In the genomic region with DNA sequence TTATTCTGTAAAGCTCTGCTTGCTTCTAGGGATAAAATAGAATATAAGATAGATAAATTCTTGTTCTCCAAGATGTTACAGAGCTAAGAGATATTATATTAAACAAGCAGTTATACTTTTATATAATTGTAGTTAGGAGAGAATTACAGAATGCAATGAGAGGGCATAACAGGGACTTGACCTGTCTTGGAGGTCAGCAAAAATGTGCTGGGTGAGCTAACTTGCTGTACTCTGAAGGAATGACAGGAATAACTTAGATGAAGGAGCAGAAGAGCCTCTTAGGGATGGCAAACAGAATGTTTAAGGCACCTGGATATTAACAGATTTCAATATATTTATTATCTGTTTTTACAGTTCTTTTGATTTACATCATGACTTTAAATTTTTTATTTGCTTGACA, we compare ENCODE assay signal across 35 cellular contexts.
"Had no signal": no experiment of that assay in that cellular context is flagged by ENCODE, and none has a peak within 500 bp of the region (broad histone marks: within the 10 kb centered on the region; RNA-seq: fewer than 3 reads in every experiment).

No MANE protein-coding gene starts in this region.

- FAIRE-seq: astrocyte, bronchial epithelial cell had no signal

- H3K27me3 ChIP-seq: adrenal gland, ascending aorta, body of pancreas, brain microvascular endothelial cell, breast epithelium, cardiac muscle cell had no signal

- DNase-seq: activated effector memory CD4-positive, alpha-beta T cell treated with anti-CD3 and anti-CD28 coated beads, Interleukin-2, amount 50 U/mL, for 16 hours; activated effector memory CD4-positive, alpha-beta T cell treated with Interleukin-2 at 50 U/mL for 16 hours; activated gamma-delta T cell; activated gamma-delta T cell treated with Interleukin-2 at 50 U/mL for 16 hours; activated naive CD4-positive, alpha-beta T cell; activated naive CD4-positive, alpha-beta T cell treated with anti-CD3 and anti-CD28 coated beads for 36 hours; activated naive CD4-positive, alpha-beta T cell treated with anti-CD3 and anti-CD28 coated beads, Interleukin-2, amount 10 ng/mL, durations not matched to agents 7 days and 5 days; activated naive CD4-positive, alpha-beta T cell treated with anti-CD3 and anti-CD28 coated beads, Interleukin-2, amount 50 U/mL, for 16 hours; activated naive CD4-positive, alpha-beta T cell treated with Interleukin-2 at 50 U/mL for 16 hours; activated naive CD8-positive, alpha-beta T cell treated with anti-CD3 and anti-CD28 coated beads for 36 hours; activated naive CD8-positive, alpha-beta T cell treated with anti-CD3 and anti-CD28 coated beads, Interleukin-2, amount 10 ng/mL, durations not matched to agents 7 days and 5 days; activated naive CD8-positive, alpha-beta T cell treated with anti-CD3 and anti-CD28 coated beads, Interleukin-2, amount 50 U/mL, for 24 hours; activated T-cell treated with anti-CD3 and anti-CD28 coated beads for 4 hours; activated T-cell treated with anti-CD3 and anti-CD28 coated beads, Interleukin-2, amount 50 U/mL, for 1 hour; activated T-cell treated with anti-CD3 and anti-CD28 coated beads, Interleukin-2, amount 50 U/mL, for 24 hours; activated T-cell treated with anti-CD3 and anti-CD28 coated beads, Interleukin-2, amount 50 U/mL, for 4 hours; activated T-cell treated with anti-CD3 and anti-CD28 coated beads, Interleukin-2, amount 50 U/mL, for 48 hours; activated T-cell treated with anti-CD3 and anti-CD28 coated beads, Interleukin-2, amount 50 U/mL, for 72 hours; adrenal gland; amniotic stem cell; amygdala; anterior cingulate cortex; aorta; body of pancreas; brain microvascular endothelial cell; caudate nucleus; central memory CD4-positive, alpha-beta T cell; cerebellar nuclear complex had no signal

- H3K9me3 ChIP-seq: adrenal gland, ascending aorta, body of pancreas, breast epithelium had no signal

- H3K27ac ChIP-seq: adrenal gland, ascending aorta, body of pancreas, brain microvascular endothelial cell, breast epithelium, cardiac muscle cell had no signal

- ATAC-seq: activated naive CD4-positive, alpha-beta T cell treated with anti-CD3 and anti-CD28 coated beads, Interleukin-2, amount 50 U/mL, for 72 hours; activated naive CD8-positive, alpha-beta T cell treated with anti-CD3 and anti-CD28 coated beads, Interleukin-2, amount 50 U/mL, for 24 hours; activated T-cell treated with anti-CD3 and anti-CD28 coated beads, Interleukin-2, amount 50 U/mL, for 4 hours; activated T-cell treated with anti-CD3 and anti-CD28 coated beads, Interleukin-2, amount 50 U/mL, for 72 hours; activated T-helper 17 cell treated with anti-CD3 and anti-CD28 coated beads, Interleukin-2, amount 50 U/mL, for 72 hours; body of pancreas had no signal

- H3K4me1 ChIP-seq: adrenal gland, ascending aorta, body of pancreas, breast epithelium had no signal

- H3K36me3 ChIP-seq: brain microvascular endothelial cell had no signal

- H3K4me3 ChIP-seq: adrenal gland, ascending aorta, body of pancreas, breast epithelium, cardiac muscle cell had no signal
